In the genomic region with DNA sequence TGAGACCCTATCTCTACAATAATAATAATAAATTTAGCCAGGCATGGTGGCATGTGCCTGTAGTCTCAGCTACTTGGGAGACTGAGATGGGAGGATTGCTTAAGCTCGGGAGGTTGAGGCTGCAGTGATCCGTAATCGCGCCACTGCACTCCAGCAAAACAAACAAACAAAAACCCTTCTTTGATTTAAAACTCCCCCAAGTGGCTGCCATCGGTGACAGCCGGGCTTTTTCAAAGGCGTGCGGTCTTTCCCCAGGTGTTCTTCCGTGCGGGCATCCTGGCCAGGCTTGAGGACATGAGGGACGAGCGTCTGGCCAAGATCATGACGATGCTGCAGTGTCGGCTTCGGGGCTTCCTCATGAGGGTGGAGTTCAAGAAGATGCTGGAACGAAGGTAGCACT, we compare ENCODE assay signal across 31 cellular contexts. TPM values are rescaled to one million over a fixed set of nuclear protein-coding genes. Genes with fewer than 3 reads are reported as not detected.
A peak's percentile ranks its signal among the peaks of the same experiment; 100 is the strongest.
DNase-seq lines count a peak whose midpoint lies in the region; ATAC-seq and TF ChIP-seq lines count a peak whose summit lies in the region.
"Had no signal": no experiment of that assay in that cellular context is flagged by ENCODE, and none has a peak within 500 bp of the region (broad histone marks: within the 10 kb centered on the region; RNA-seq: fewer than 3 reads in every experiment).

No MANE protein-coding gene starts in this region.

- H3K27me3 Mint-ChIP-seq in WTC11 (ENCODE audit: low read depth) (no peaks in the 10 kb centered on the region), Calu3 (ENCODE audit: unreplicated experiment) (no peaks in the 10 kb centered on the region)

- no peaks in the 10 kb centered on the region for H3K36me3 Mint-ChIP-seq in WTC11
- H3K36me3 Mint-ChIP-seq in Calu3 (ENCODE audit: insufficient read depth, unreplicated experiment) = peaks cover 4% of the 10 kb centered on the region
- H3K36me3 Mint-ChIP-seq: activated naive CD4-positive, alpha-beta T cell treated with anti-CD3 and anti-CD28 coated beads, Interleukin-2, amount 10 ng/mL, durations not matched to agents 7 days and 5 days; CD8-positive, alpha-beta T cell; T-cell had no signal

- H3K4me3 ChIP-seq in H7 (ENCODE audit: insufficient read depth, low read depth, low read length) = no peak overlapping the region
- H3K4me3 ChIP-seq: GM23248, SJCRH30, spleen, tibial artery had no signal

- no peak overlapping the region for H3K4me3 Mint-ChIP-seq in WTC11
- H3K4me3 Mint-ChIP-seq in Calu3 (ENCODE audit: low read depth, unreplicated experiment) = no peak overlapping the region
- H3K4me3 Mint-ChIP-seq: activated naive CD4-positive, alpha-beta T cell treated with anti-CD3 and anti-CD28 coated beads, Interleukin-2, amount 10 ng/mL, durations not matched to agents 7 days and 5 days; CD8-positive, alpha-beta T cell; T-cell had no signal

- H3K27me3 ChIP-seq in H7 (ENCODE audit: control insufficient read depth, insufficient read depth, low read length) = no peaks in the 10 kb centered on the region
- H3K27me3 ChIP-seq: SJCRH30, spleen, tibial artery had no signal

- CTCF ChIA-PET in WTC11 (lab: Charles Lee) = interaction anchor here (1.0 to 1.9 kb wide), 3 partner anchors 13 to 230 kb away, joined by 3 to 8 read pairs (median 3); no protein-coding TSS in a partner anchor
- CTCF ChIA-PET in Calu3 (lab: Charles Lee) = no interaction called here

- intact Hi-C loops in Calu3 (cut with micrococcal nuclease; ENCODE audit: unreplicated experiment) = no loop called here

- H3K9me3 Mint-ChIP-seq in WTC11 (no peaks in the 10 kb centered on the region), Calu3 (ENCODE audit: low read depth, unreplicated experiment) (no peaks in the 10 kb centered on the region)
- H3K9me3 Mint-ChIP-seq: activated naive CD4-positive, alpha-beta T cell treated with anti-CD3 and anti-CD28 coated beads, Interleukin-2, amount 10 ng/mL, durations not matched to agents 7 days and 5 days; CD8-positive, alpha-beta T cell; T-cell had no signal

- POLR2A ChIA-PET in WTC11 (lab: Charles Lee) = no interaction called here

- peak; percentile 70 for DNase-seq in H7
- DNase-seq in WTC11 (ENCODE audit: low spot score) = peak; percentile 42
- DNase-seq in iPS-NIHi7 (ENCODE audit: extremely low spot score) = peak; percentile 45
- peak; percentile 21 for DNase-seq in renal cortical epithelial cell (ENCODE audit: low read depth)
- no peak for DNase-seq in Calu3
- no peak for DNase-seq in NCI-H1436 treated with DMSO at 0.1 percent for 48 hours (lab: John Stamatoyannopoulos, UW)
- DNase-seq in activated effector memory CD4-positive, alpha-beta T cell treated with Interleukin-2 at 50 U/mL for 16 hours = no peak
- DNase-seq: activated CD4-positive, alpha-beta T cell treated with anti-CD3 and anti-CD28 coated beads for 1 hour; activated naive CD4-positive, alpha-beta T cell treated with anti-CD3 and anti-CD28 coated beads, Interleukin-2, amount 10 ng/mL, durations not matched to agents 7 days and 5 days; activated T-cell treated with anti-CD3 and anti-CD28 coated beads, Interleukin-2, amount 50 U/mL, for 48 hours; caudate nucleus; CD8-positive, alpha-beta T cell; effector CD4-positive, alpha-beta T cell; GM23248; hippocampal formation; Kasumi-1; NCI-H1930; NK-92 treated with Interleukin-12 subunit alpha and Interleukin-12 subunit beta, amount 100 ng/mL, for 24 hours; nucleus accumbens; retina; SJCRH30; spleen; stimulated activated CD4-positive, alpha-beta T cell treated with anti-CD3 and anti-CD28 coated beads, Interleukin-4, amount 100 ng/mL, for 24 hours; stimulated activated naive CD8-positive, alpha-beta T cell treated with anti-CD3 and anti-CD28 coated beads, Interleukin-15, Interleukin-2, amounts not matched to agents 100 U/mL and 50 U/mL, for 24 hours; T-cell; tibial artery had no signal

- no peaks in the 10 kb centered on the region for H3K36me3 ChIP-seq in H7 (replicated peaks; ENCODE audit: control insufficient read depth, insufficient read depth, low read length)
- H3K36me3 ChIP-seq: SJCRH30, spleen, tibial artery had no signal

- BruUV-seq in Calu3 (replicated peaks; lab: Mats Ljungman, UMichigan) = no TSS peak

- H3K27ac Mint-ChIP-seq in WTC11 (no peak overlapping the region), Calu3 (ENCODE audit: unreplicated experiment) (no peak overlapping the region)
- H3K27ac Mint-ChIP-seq: activated naive CD4-positive, alpha-beta T cell treated with anti-CD3 and anti-CD28 coated beads, Interleukin-2, amount 10 ng/mL, durations not matched to agents 7 days and 5 days; CD8-positive, alpha-beta T cell; T-cell had no signal

- TF ChIP-seq CTCF in WTC11 (IDR thresholded peaks at IDR 0.05) (no peak), Calu3 (IDR thresholded peaks at IDR 0.05; ENCODE audit: unreplicated experiment) (no peak)

- H3K4me1 Mint-ChIP-seq in WTC11 = no peaks in the 10 kb centered on the region
- peaks cover 40% of the 10 kb centered on the region for H3K4me1 Mint-ChIP-seq in Calu3 (ENCODE audit: low read depth, unreplicated experiment)

- ATAC-seq in WTC11 (no peak; the same call in 1 of the 2 replicates), HG02610 (IDR thresholded peaks at IDR 0.05; ENCODE audit: unreplicated experiment) (no peak)
- ATAC-seq: CD8-positive, alpha-beta T cell; esophagus mucosa; Panc1; stimulated activated naive CD8-positive, alpha-beta T cell treated with anti-CD3 and anti-CD28 coated beads, Interleukin-15, Interleukin-2, amounts not matched to agents 100 U/mL and 50 U/mL, for 24 hours; T-cell had no signal

TF ChIP-seq in WTC11, 78 proteins besides CTCF, POLR2A, EP300 and RAD21:
- TF ChIP-seq ELF4 (CRISPR knock-in tag; IDR thresholded peaks at IDR 0.05; ENCODE audit: low read depth) = no peak

RNA-seq across cellular contexts. Expression of a gene that starts 1.9 kb away (rescaled TPM):
- not detected in 2 replicates for total RNA-seq in H7 (2014; rRNA removed; shearing (Covaris generic))
- not detected in 3 replicates for total RNA-seq in WTC11 (2021)
- 0.05 and 1.4 TPM in 2 replicates for total RNA-seq in renal cortical epithelial cell
- total RNA-seq in Calu3 (2022) = 0.61 and 0.97 TPM in 2 replicates
- total RNA-seq: CD8-positive, alpha-beta T cell; esophagus mucosa; frontal cortex; GM23248; myocyte; spleen; T-cell had no signal

RNA-seq across cellular contexts. Expression of a gene that starts 55.0 kb away (rescaled TPM):
- 168 and 188 TPM in 2 replicates for total RNA-seq in H7 (2014; rRNA removed; shearing (Covaris generic))
- total RNA-seq in WTC11 (2021) (149 to 160 TPM (median 150 TPM) in 3 replicates), renal cortical epithelial cell (101 and 169 TPM in 2 replicates), Calu3 (2022) (146 TPM in 2 replicates)

Comparison
In these comparisons a context has a peak if more than half of its experiments do, and no peak if none do; other contexts are left out.
1. DNase-seq: peak in H7 (single experiment), WTC11 (single experiment), iPS-NIHi7 (single experiment) and renal cortical epithelial cell (single experiment); none in Calu3 (single experiment), NCI-H1436 treated with DMSO at 0.1 percent for 48 hours (single experiment) and activated effector memory CD4-positive, alpha-beta T cell treated with Interleukin-2 at 50 U/mL for 16 hours (single experiment).